18 cellular contexts compared by ENCODE assay signal in the genomic region with DNA sequence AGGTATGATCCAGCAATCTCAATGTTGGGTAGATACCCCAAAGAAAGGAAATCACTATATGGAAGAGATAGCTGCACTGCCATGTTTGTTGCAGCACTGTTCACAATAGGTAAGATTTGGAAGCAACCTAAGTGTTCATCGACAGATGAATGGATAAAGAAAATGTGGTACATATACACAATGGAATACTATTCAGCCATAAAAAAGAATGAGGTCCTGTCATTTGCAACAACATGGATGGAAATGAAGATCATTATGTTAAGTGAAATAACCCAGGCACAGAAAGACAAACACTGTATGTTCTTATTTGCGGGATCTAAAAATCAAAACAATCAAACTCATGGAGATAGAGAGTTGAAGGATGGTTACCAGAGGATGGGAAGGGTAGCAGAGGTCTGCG.
"Had no signal": no experiment of that assay in that cellular context is flagged by ENCODE, and none has a peak within 500 bp of the region (broad histone marks: within the 10 kb centered on the region; RNA-seq: fewer than 3 reads in every experiment).

No MANE protein-coding gene starts in this region.

- H3K36me3 ChIP-seq: esophagus muscularis mucosa, gastroesophageal sphincter, heart left ventricle, left lung, lower lobe of right lung had no signal

- H3K9me3 ChIP-seq: mucosa of descending colon had no signal

- ATAC-seq: foreskin keratinocyte, gastroesophageal sphincter, heart left ventricle, left cardiac atrium, left lung, left ventricle myocardium superior, lower lobe of right lung, mucosa of descending colon had no signal

- H3K4me3 ChIP-seq: coronary artery, dorsolateral prefrontal cortex, esophagus muscularis mucosa, gastroesophageal sphincter, heart left ventricle, hepatocyte, left lung, lower lobe of right lung, mucosa of descending colon had no signal

- H3K4me1 ChIP-seq: esophagus muscularis mucosa, foreskin keratinocyte, gastroesophageal sphincter, heart left ventricle, left lung, lower lobe of right lung had no signal

- H3K27ac Mint-ChIP-seq: mesothelial cell of epicardium had no signal

- H3K79me2 ChIP-seq: hepatocyte had no signal

- H3K27me3 ChIP-seq: esophagus muscularis mucosa, foreskin keratinocyte, gastroesophageal sphincter, heart left ventricle, hepatocyte, left lung had no signal

- H3K4me2 ChIP-seq: hepatocyte had no signal

- H3K27ac ChIP-seq: coronary artery, dorsolateral prefrontal cortex, esophagus muscularis mucosa, foreskin keratinocyte, gastroesophageal sphincter, heart left ventricle, hepatocyte, left lung, lower lobe of right lung had no signal

- H3K4me3 Mint-ChIP-seq: mesothelial cell of epicardium had no signal

- H2AFZ ChIP-seq: hepatocyte had no signal

- DNase-seq: dermis blood vessel endothelial cell; dorsolateral prefrontal cortex; effector CD4-positive, alpha-beta T cell; effector memory CD4-positive, alpha-beta T cell; foreskin keratinocyte; heart left ventricle; hypothalamus; left cardiac atrium; left lung; left ventricle myocardium superior; lower lobe of right lung; mesenchymal stem cell; mucosa of descending colon had no signal
